15 cellular contexts compared by ENCODE assay signal in the genomic region with DNA sequence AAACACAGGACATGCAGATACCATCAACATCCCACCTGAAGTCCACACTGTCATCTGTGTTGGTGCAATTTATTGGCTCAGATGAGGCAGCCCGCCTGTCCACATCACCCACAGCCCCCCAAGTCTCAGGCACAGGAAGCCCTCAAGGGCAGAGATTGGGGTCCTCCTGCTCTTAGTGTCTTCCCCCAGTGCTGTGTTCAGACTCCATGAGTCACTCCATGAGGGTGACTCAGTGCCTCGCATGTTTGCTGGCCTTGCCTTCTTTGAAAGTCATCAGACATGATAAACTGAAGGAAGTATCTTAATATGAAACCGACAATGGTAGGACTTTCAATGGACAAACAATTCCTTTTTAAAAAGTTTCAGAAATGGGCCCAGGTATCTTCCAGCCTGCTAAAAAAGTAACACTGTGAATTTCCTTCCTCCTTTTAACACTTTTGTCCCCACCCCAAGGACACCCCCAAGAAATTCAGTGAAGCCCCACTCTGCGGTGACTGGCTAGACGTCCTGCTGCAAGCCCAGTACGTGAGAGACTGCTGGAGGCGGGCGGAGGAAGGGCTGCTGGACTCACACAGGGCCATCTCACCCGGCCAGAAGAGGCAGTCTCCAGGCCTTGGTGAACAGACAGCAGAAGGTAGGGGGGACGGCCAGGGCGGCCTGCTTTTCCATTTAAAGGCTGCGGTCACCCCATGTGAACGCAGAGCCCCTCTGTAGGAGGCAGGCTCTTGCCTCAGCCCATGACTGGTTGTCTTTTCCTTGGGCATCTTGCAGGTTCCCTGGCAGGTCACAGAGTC. TPM values are rescaled to one million over a fixed set of nuclear protein-coding genes. Genes with fewer than 3 reads are reported as not detected.
DNase-seq lines count a peak whose midpoint lies in the region; FAIRE-seq and TF ChIP-seq lines count a peak whose summit lies in the region.
"Had no signal": no experiment of that assay in that cellular context is flagged by ENCODE, and none has a peak within 500 bp of the region (broad histone marks: within the 10 kb centered on the region; RNA-seq: fewer than 3 reads in every experiment).

No MANE protein-coding gene starts in this region.

- H4K20me1 ChIP-seq in osteoblast (ENCODE audit: insufficient read depth, low read length), result no peaks in the 10 kb centered on the region

- H3K4me2 ChIP-seq in osteoblast (ENCODE audit: insufficient read depth, low read length), result no peak overlapping the region
- H3K4me2 ChIP-seq: PC-9 had no signal

- H3K4me1 ChIP-seq in osteoblast (ENCODE audit: insufficient read depth, low read length) (peaks cover 3% of the 10 kb centered on the region), thyroid gland (peaks cover 19 to 34% of the 10 kb centered on the region in 2 donors)

- POLR2A ChIA-PET in RWPE1 (lab: Yijun Ruan, JAX; ENCODE audit: low non-redundant PET), result no interaction called here

- TF ChIP-seq POLR2A in GM12892 (IDR thresholded peaks at IDR 0.05; ENCODE audit: low read depth, low read length) (no peak), thyroid gland (IDR thresholded peaks at IDR 0.05) (no peak)

- H3K36me3 ChIP-seq in H7 (replicated peaks; ENCODE audit: control insufficient read depth, insufficient read depth, low read length) (no peaks in the 10 kb centered on the region), osteoblast (ENCODE audit: insufficient read depth, low read length) (no peaks in the 10 kb centered on the region), thyroid gland (no peaks in the 10 kb centered on the region)
- H3K36me3 ChIP-seq: lower lobe of right lung had no signal

- no peak overlapping the region for H2AFZ ChIP-seq in osteoblast (ENCODE audit: low read length)
- H2AFZ ChIP-seq: PC-9 had no signal

- CTCF ChIA-PET in RWPE1 (lab: Yijun Ruan, JAX), result interaction anchor here (0.6 kb wide), 1 partner anchor 964 kb away, joined by 4 read pairs; no protein-coding TSS in a partner anchor

- no peaks in the 10 kb centered on the region for H3K79me2 ChIP-seq in osteoblast (ENCODE audit: insufficient read depth, low read length)

- H3K9me3 ChIP-seq in osteoblast (ENCODE audit: low read depth, low read length) (no peaks in the 10 kb centered on the region), thyroid gland (no peaks in the 10 kb centered on the region)
- H3K9me3 ChIP-seq: lower lobe of right lung had no signal

- intact Hi-C loops in thyroid gland (cut with DNase I), result loop anchor here (10.0 kb wide), 1 partner anchor 429 kb away; the partner anchor contains the start of gene DAAM2

- no peak overlapping the region for H3K27ac ChIP-seq in RWPE1
- no peak overlapping the region for H3K27ac ChIP-seq in osteoblast (ENCODE audit: low read depth, low read length)
- no peak overlapping the region for H3K27ac ChIP-seq in thyroid gland
- H3K27ac ChIP-seq: lower lobe of right lung, PC-9, skin epidermis had no signal

- no peak for FAIRE-seq in GM12892 (lab: Jason Lieb, UNC)
- FAIRE-seq: endometrium had no signal

- WGBS in thyroid gland, 2 donors, result 91 to 95% methylated on average over 10 to 13 of the region's 13 CpGs

- H3K4me3 ChIP-seq in H7 (ENCODE audit: insufficient read depth, low read depth, low read length) (no peak overlapping the region), epithelial cell of esophagus (ENCODE audit: low read length) (no peak overlapping the region), osteoblast (ENCODE audit: insufficient read depth, low read length) (no peak overlapping the region), thyroid gland (replicated peaks in 1 of 3) (no peak overlapping the region)
- H3K4me3 ChIP-seq: lower lobe of right lung, PC-9, skin epidermis had no signal

- TF ChIP-seq CTCF in RWPE1 (conservative IDR thresholded peaks at IDR 0.05; ENCODE audit: low read depth), result no peak
- TF ChIP-seq CTCF in epithelial cell of esophagus (IDR thresholded peaks at IDR 0.05; ENCODE audit: insufficient read depth, low read depth, low read length, missing control alignments), result no peak
- no peak for TF ChIP-seq CTCF in osteoblast (IDR thresholded peaks at IDR 0.05; ENCODE audit: extremely low read depth, low read depth, low read length)
- no peak for TF ChIP-seq CTCF in thyroid gland (IDR thresholded peaks at IDR 0.05)

- DNase-seq in H7, result peak; percentile 20
- peak; percentile 20 for DNase-seq in RWPE1 (ENCODE audit: low spot score)
- DNase-seq in epithelial cell of esophagus (ENCODE audit: low read depth), result peak; percentile 54
- DNase-seq in osteoblast (ENCODE audit: insufficient read length, low spot score, missing footprints), result peak; percentile 90
- no peak for DNase-seq in GM12892 (ENCODE audit: insufficient read length)
- no peak for DNase-seq in thyroid gland
- DNase-seq in SHP77 treated with DMSO at 0.1 percent for 48 hours (lab: John Stamatoyannopoulos, UW), result no peak
- DNase-seq: activated effector memory CD4-positive, alpha-beta T cell treated with Interleukin-2 at 50 U/mL for 16 hours; lower lobe of right lung; NCI-H1436 treated with DMSO at 0.1 percent for 48 hours; NCI-H510A; PC-9 had no signal

- H3K27me3 ChIP-seq in H7 (ENCODE audit: control insufficient read depth, insufficient read depth, low read length) (no peaks in the 10 kb centered on the region), osteoblast (ENCODE audit: insufficient read depth, low read length) (no peaks in the 10 kb centered on the region), thyroid gland (no peaks in the 10 kb centered on the region)

RNA-seq across cellular contexts. Expression of gene KCNK16, which starts 43.0 kb away (rescaled TPM):
- total RNA-seq in H7 (2014; rRNA removed; shearing (Covaris generic)), result not detected in 2 replicates
- not detected in 2 replicates for total RNA-seq in osteoblast
- polyA plus RNA-seq in GM12892 (2012; ENCODE audit: missing spikeins), result not detected
- total RNA-seq in thyroid gland, result under 1 TPM in 1 of 4 donors, not detected in 3; 0.88 TPM
- total RNA-seq: lower lobe of right lung, PC-9 had no signal
- polyA plus RNA-seq: IgD-negative memory B cell had no signal

RNA-seq across cellular contexts. Expression of gene KCNK17, which starts 51.3 kb away (rescaled TPM):
- 1.1 and 1.4 TPM in 2 replicates for total RNA-seq in H7 (2014; rRNA removed; shearing (Covaris generic))
- not detected in 2 replicates for total RNA-seq in osteoblast
- not detected for polyA plus RNA-seq in GM12892 (2012; ENCODE audit: missing spikeins)
- total RNA-seq in thyroid gland, result 10 to 100 TPM in 1 of 4 donors, 1 to 10 TPM in 3; 1.1 to 11.5 (median 4.5) TPM
- total RNA-seq: PC-9 had no signal
- polyA plus RNA-seq: IgD-negative memory B cell had no signal

Comparison
In these comparisons a context has a peak if more than half of its experiments do, and no peak if none do; other contexts are left out.
1. DNase-seq: peak in H7 (single experiment), RWPE1 (single experiment), epithelial cell of esophagus (single experiment) and osteoblast (single experiment); none in GM12892 (single experiment), thyroid gland (0 of 2) and SHP77 treated with DMSO at 0.1 percent for 48 hours (single experiment).